8 cellular contexts compared by ENCODE assay signal in genomic region chr19:7099597-7099921, GRCh38. TPM values are rescaled to one million over a fixed set of nuclear protein-coding genes. Genes with fewer than 3 reads are reported as not detected.
DNase-seq lines count a peak whose midpoint lies in the region; ATAC-seq and TF ChIP-seq lines count a peak whose summit lies in the region.

No MANE protein-coding gene starts in this region.

- H3K4me3 ChIP-seq in GM08714 (ENCODE audit: low read length): peak overlapping the region; percentile 61; the same call in 1 of the 2 replicates
- peak overlapping the region; percentile 75 for H3K4me3 ChIP-seq in WI38 (ENCODE audit: low read depth, low read length)
- peak overlapping the region; percentile 81 for H3K4me3 ChIP-seq in fibroblast of the aortic adventitia (ENCODE audit: low read depth, low read length)
- peak overlapping the region; percentile 80 to 96 (median 88) for H3K4me3 ChIP-seq in skeletal muscle tissue (ENCODE audit: low read length in 3 of 3)

- peak overlapping the region; percentile 87 to 93 (median 89) for H3K9ac ChIP-seq in skeletal muscle tissue (ENCODE audit: low read depth in 1 of 3, low read length in 3 of 3)

- peaks cover 4 to 6% (median 5%) of the 10 kb centered on the region in 3 donors for H3K9me3 ChIP-seq in skeletal muscle tissue (ENCODE audit: control insufficient read depth in 3 of 3, low read length in 3 of 3)

- H3K27ac ChIP-seq in skeletal muscle tissue (ENCODE audit: low read depth, low read length): peak overlapping the region; percentile 94

- TF ChIP-seq CTCF in WI38 (IDR thresholded peaks at IDR 0.05; ENCODE audit: low read depth, low read length) (no peak), fibroblast of the aortic adventitia (IDR thresholded peaks at IDR 0.05; ENCODE audit: insufficient read depth, low read length) (no peak)

- peaks cover 0 to 3% (median 0%) of the 10 kb centered on the region in 3 donors for H3K27me3 ChIP-seq in skeletal muscle tissue (ENCODE audit: control insufficient read depth in 3 of 3, insufficient read depth in 3 of 3, low read length in 3 of 3)

- peaks cover 3 to 7% (median 5%) of the 10 kb centered on the region in 3 donors for H3K4me1 ChIP-seq in skeletal muscle tissue (ENCODE audit: control insufficient read depth in 3 of 3, insufficient read depth in 3 of 3, low read length in 3 of 3)

- peaks cover 3 to 4% (median 4%) of the 10 kb centered on the region in 3 donors for H3K36me3 ChIP-seq in skeletal muscle tissue (ENCODE audit: control insufficient read depth in 3 of 3, insufficient read depth in 3 of 3, low read length in 3 of 3)

- DNase-seq in fibroblast of the aortic adventitia (ENCODE audit: low read depth) (no peak), A172 (ENCODE audit: low spot score) (no peak), HuH-7.5 (ENCODE audit: low spot score) (no peak), NCI-H2227 treated with DMSO at 0.1 percent for 48 hours (lab: John Stamatoyannopoulos, UW) (no peak)

- no peak for ATAC-seq in GM18909 (IDR thresholded peaks at IDR 0.05; ENCODE audit: poor library complexity, unreplicated experiment)

RNA-seq across cellular contexts. Expression of gene ZNF557, which starts 30.1 kb away (rescaled TPM):
- 15.3 and 15.8 TPM in 2 replicates for total RNA-seq in fibroblast of the aortic adventitia (ENCODE audit: low replicate concordance)
- 16.7 TPM for total RNA-seq in skeletal muscle tissue
- total RNA-seq in A172 (2014; rRNA removed; shearing (Covaris generic)): 11.7 and 12.5 TPM in 2 replicates

RNA-seq across cellular contexts. Expression of gene MBD3L3, which starts 41.1 kb away (rescaled TPM):
- not detected in 2 replicates for total RNA-seq in fibroblast of the aortic adventitia (ENCODE audit: low replicate concordance)
- total RNA-seq in skeletal muscle tissue: not detected
- total RNA-seq in A172 (2014; rRNA removed; shearing (Covaris generic)): not detected in 2 replicates

RNA-seq across cellular contexts. Expression of gene MBD3L2, which starts 50.4 kb away (rescaled TPM):
- not detected in 2 replicates for total RNA-seq in fibroblast of the aortic adventitia (ENCODE audit: low replicate concordance)
- not detected for total RNA-seq in skeletal muscle tissue
- not detected in 2 replicates for total RNA-seq in A172 (2014; rRNA removed; shearing (Covaris generic))

RNA-seq across cellular contexts. Expression of gene MBD3L4, which starts 59.6 kb away (rescaled TPM):
- not detected in 2 replicates for total RNA-seq in fibroblast of the aortic adventitia (ENCODE audit: low replicate concordance)
- not detected for total RNA-seq in skeletal muscle tissue
- total RNA-seq in A172 (2014; rRNA removed; shearing (Covaris generic)): not detected in 2 replicates
